19 cellular contexts compared by ENCODE assay signal in genomic region chr1:55536466-55536865, GRCh38.
A peak's percentile ranks its signal among the peaks of the same experiment; 100 is the strongest.
DNase-seq lines count a peak whose midpoint lies in the region; ATAC-seq and TF ChIP-seq lines count a peak whose summit lies in the region.
"Had no signal": no experiment of that assay in that cellular context is flagged by ENCODE, and none has a peak within 500 bp of the region (broad histone marks: within the 10 kb centered on the region; RNA-seq: fewer than 3 reads in every experiment).

No MANE protein-coding gene starts in this region.

- DNase-seq in AG10803 (ENCODE audit: low read depth) (no peak), GM23248 (peak; percentile 14), T-helper 17 cell (no peak), natural killer cell (no peak), germinal center (ENCODE audit: low spot score) (no peak), tibial nerve (ENCODE audit: low spot score in 2 of 2) (no peak)
- no peak for DNase-seq in NK-92 treated with Interleukin-12 subunit alpha and Interleukin-12 subunit beta, amount 100 ng/mL, for 24 hours (lab: John Stamatoyannopoulos, UW)
- DNase-seq: activated CD4-positive, CD25-positive, alpha-beta regulatory T cell treated with anti-CD3 and anti-CD28 coated beads, Interleukin-2, amount 50 U/mL, for 72 hours; caudate nucleus; effector memory CD4-positive, alpha-beta T cell; naive thymus-derived CD8-positive, alpha-beta T cell; NCI-H1092; SJCRH30; T-helper 9 cell; uterus had no signal

- no peak for TF ChIP-seq EP300 in tibial nerve (IDR thresholded peaks at IDR 0.05)

- no peak overlapping the region for H3K27ac Mint-ChIP-seq in T-helper 17 cell
- peak overlapping the region; percentile 84 to 89 for H3K27ac Mint-ChIP-seq in natural killer cell
- H3K27ac Mint-ChIP-seq: naive thymus-derived CD8-positive, alpha-beta T cell; progenitor cell of endocrine pancreas; stimulated activated naive CD8-positive, alpha-beta T cell treated with anti-CD3 and anti-CD28 coated beads, Interleukin-15, Interleukin-2, amounts not matched to agents 100 ng/mL and 50 ng/mL, for 24 hours had no signal

- H3K27me3 ChIP-seq in GM23248 (replicated peaks; ENCODE audit: insufficient read depth) (no peaks in the 10 kb centered on the region), tibial nerve (no peaks in the 10 kb centered on the region)
- H3K27me3 ChIP-seq: SJCRH30, uterus had no signal

- TF ChIP-seq POLR2A in tibial nerve (IDR thresholded peaks at IDR 0.05) = no peak

- H3K4me1 Mint-ChIP-seq in T-helper 17 cell (no peaks in the 10 kb centered on the region), natural killer cell (peaks cover 25 to 26% of the 10 kb centered on the region in 2 donors)

- peaks cover 21% of the 10 kb centered on the region for H3K27me3 Mint-ChIP-seq in T-helper 17 cell
- no peaks in the 10 kb centered on the region for H3K27me3 Mint-ChIP-seq in natural killer cell (ENCODE audit: low read depth in 2 of 2)
- H3K27me3 Mint-ChIP-seq: progenitor cell of endocrine pancreas had no signal

- 22 to 31% methylated on average over 3 of the region's 3 CpGs for WGBS in GM23248 (ENCODE audit: low coverage in 1 of 2, low lambda C conversion rate in 2 of 2, missing lambda C conversion rate in 2 of 2), 2 experiments
- WGBS in tibial nerve, 2 donors = 60 to 68% methylated on average over 3 of the region's 3 CpGs

- H2AFZ ChIP-seq in GM23248 = peak overlapping the region; percentile 76

- H3K4me3 Mint-ChIP-seq in T-helper 17 cell = peak overlapping the region; percentile 5
- peak overlapping the region; percentile 71 for H3K4me3 Mint-ChIP-seq in natural killer cell
- H3K4me3 Mint-ChIP-seq: naive thymus-derived CD8-positive, alpha-beta T cell; stimulated activated naive CD8-positive, alpha-beta T cell treated with anti-CD3 and anti-CD28 coated beads, Interleukin-15, Interleukin-2, amounts not matched to agents 100 ng/mL and 50 ng/mL, for 24 hours had no signal

- ATAC-seq in T-helper 17 cell (no peak), natural killer cell (peak; percentile 74 to 85 (median 82)), GM21423 (IDR thresholded peaks at IDR 0.05; ENCODE audit: unreplicated experiment) (no peak)
- ATAC-seq: HCT116; naive thymus-derived CD8-positive, alpha-beta T cell had no signal

- no peaks in the 10 kb centered on the region for H3K36me3 Mint-ChIP-seq in T-helper 17 cell (ENCODE audit: low read depth)
- no peaks in the 10 kb centered on the region for H3K36me3 Mint-ChIP-seq in natural killer cell
- H3K36me3 Mint-ChIP-seq: naive thymus-derived CD8-positive, alpha-beta T cell had no signal

- intact Hi-C loops in natural killer cell (cut with micrococcal nuclease) = no loop called here

- no peak overlapping the region for H3K27ac ChIP-seq in GM23248
- H3K27ac ChIP-seq in tibial nerve = peak overlapping the region in 1 of 4 donors; percentile 5
- H3K27ac ChIP-seq: SJCRH30, uterus had no signal

- TF ChIP-seq CTCF in AG10803 (conservative IDR thresholded peaks at IDR 0.05; ENCODE audit: low read length) (no peak), natural killer cell (IDR thresholded peaks at IDR 0.05) (no peak), tibial nerve (IDR thresholded peaks at IDR 0.05) (no peak)

- H3K4me3 ChIP-seq in AG10803 (ENCODE audit: low read length) = peak overlapping the region; percentile 21
- H3K4me3 ChIP-seq in GM23248 = peak overlapping the region; percentile 41
- no peak overlapping the region for H3K4me3 ChIP-seq in tibial nerve
- H3K4me3 ChIP-seq: SJCRH30, uterus had no signal

- H3F3A ChIP-seq in GM23248 (ENCODE audit: insufficient read depth) = no peaks in the 10 kb centered on the region

- peak overlapping the region; percentile 19; the same call in 1 of the 2 replicates for H3K9ac ChIP-seq in GM23248

- H3K36me3 ChIP-seq in GM23248 (ENCODE audit: low read depth) = no peaks in the 10 kb centered on the region
- H3K36me3 ChIP-seq in tibial nerve = no peaks in the 10 kb centered on the region
- H3K36me3 ChIP-seq: SJCRH30, uterus had no signal

- H4K20me1 ChIP-seq in GM23248 (ENCODE audit: insufficient read depth) = no peaks in the 10 kb centered on the region

- peak overlapping the region; percentile 68 for H3K4me2 ChIP-seq in GM23248 (ENCODE audit: unreplicated experiment)

- no peaks in the 10 kb centered on the region for H3K79me2 ChIP-seq in GM23248 (ENCODE audit: insufficient read depth)

- H3K9me3 ChIP-seq in GM23248 (ENCODE audit: low read depth) (no peaks in the 10 kb centered on the region), T-helper 17 cell (ENCODE audit: control insufficient read depth, low read length, poor library complexity, severe bottlenecking) (no peaks in the 10 kb centered on the region), tibial nerve (no peaks in the 10 kb centered on the region)
- H3K9me3 ChIP-seq: SJCRH30, uterus had no signal

- H3K9me2 ChIP-seq in GM23248 (ENCODE audit: insufficient read depth) = no peaks in the 10 kb centered on the region

- in situ Hi-C loops in GM23248 (cut with MboI) = no loop called here

- H3K4me1 ChIP-seq in GM23248 (ENCODE audit: insufficient read depth) = peaks cover 7% of the 10 kb centered on the region; the same call in 1 of the 2 replicates
- H3K4me1 ChIP-seq in tibial nerve = no peaks in the 10 kb centered on the region
- H3K4me1 ChIP-seq: SJCRH30, uterus had no signal

- H3K9me3 Mint-ChIP-seq in natural killer cell = no peaks in the 10 kb centered on the region
- H3K9me3 Mint-ChIP-seq: naive thymus-derived CD8-positive, alpha-beta T cell; stimulated activated naive CD8-positive, alpha-beta T cell treated with anti-CD3 and anti-CD28 coated beads, Interleukin-15, Interleukin-2, amounts not matched to agents 100 ng/mL and 50 ng/mL, for 24 hours had no signal

Comparison
In these comparisons a context has a peak if more than half of its experiments do, and no peak if none do; other contexts are left out.
1. H3K4me3 ChIP-seq: peak in AG10803 (single experiment) and GM23248 (single experiment); none in tibial nerve (0 of 4).
2. ATAC-seq: peak in natural killer cell (3 of 3); none in T-helper 17 cell (single experiment) and GM21423 (single experiment).